In genomic region chr18:35770360-35770759, GRCh38 we compare ENCODE assay signal across 16 cellular contexts.
DNase-seq lines count a peak whose midpoint lies in the region; ATAC-seq and TF ChIP-seq lines count a peak whose summit lies in the region.
"Had no signal": no experiment of that assay in that cellular context is flagged by ENCODE, and none has a peak within 500 bp of the region (broad histone marks: within the 10 kb centered on the region; RNA-seq: fewer than 3 reads in every experiment).

No MANE protein-coding gene starts in this region.

- intact Hi-C loops in sigmoid colon (cut with DNase I) = no loop called here

- H3K4me1 Mint-ChIP-seq in T-helper 17 cell = no peaks in the 10 kb centered on the region
- H3K4me1 Mint-ChIP-seq: neural crest cell had no signal

- ATAC-seq in GM19351 (IDR thresholded peaks at IDR 0.05; ENCODE audit: unreplicated experiment) (peak; percentile 65), T-helper 17 cell (peak; percentile 32), HG03097 (IDR thresholded peaks at IDR 0.05; ENCODE audit: low FRiP score, unreplicated experiment) (no peak), HG03520 (IDR thresholded peaks at IDR 0.05; ENCODE audit: unreplicated experiment) (no peak)

- H3K9me3 ChIP-seq in T-helper 17 cell (ENCODE audit: control insufficient read depth, low read length, poor library complexity, severe bottlenecking) (no peaks in the 10 kb centered on the region), sigmoid colon (no peaks in the 10 kb centered on the region)
- H3K9me3 ChIP-seq: right atrium auricular region had no signal

- H3K27me3 ChIP-seq in sigmoid colon = no peaks in the 10 kb centered on the region
- H3K27me3 ChIP-seq: brain microvascular endothelial cell, right atrium auricular region had no signal

- H3K4me1 ChIP-seq in sigmoid colon = no peaks in the 10 kb centered on the region
- H3K4me1 ChIP-seq: right atrium auricular region had no signal

- no peak for TF ChIP-seq POLR2A in sigmoid colon (IDR thresholded peaks at IDR 0.05)

- no peak for TF ChIP-seq CTCF in sigmoid colon (IDR thresholded peaks at IDR 0.05)

- H3K27ac ChIP-seq in sigmoid colon = no peak overlapping the region
- H3K27ac ChIP-seq: brain microvascular endothelial cell, right atrium auricular region had no signal

- DNase-seq in Daoy (ENCODE audit: low read depth) = peak; percentile 25
- no peak for DNase-seq in T-helper 17 cell
- peak; percentile 88 for DNase-seq in kidney tubule cell (ENCODE audit: low spot score)
- DNase-seq in sigmoid colon = no peak
- DNase-seq: activated gamma-delta T cell treated with Interleukin-2 at 50 U/mL for 16 hours; brain microvascular endothelial cell; CD4-positive, alpha-beta T cell; NCI-H146; RPMI8226 had no signal

- 41 to 57% methylated on average over 3 of the region's 3 CpGs for WGBS in sigmoid colon, 2 donors

- peaks cover 13% of the 10 kb centered on the region for H3K27me3 Mint-ChIP-seq in T-helper 17 cell

- no peaks in the 10 kb centered on the region for H3K36me3 Mint-ChIP-seq in T-helper 17 cell (ENCODE audit: low read depth)
- H3K36me3 Mint-ChIP-seq: IgD-negative memory B cell, type B pancreatic cell had no signal

- no peak overlapping the region for H3K27ac Mint-ChIP-seq in T-helper 17 cell
- H3K27ac Mint-ChIP-seq: CD4-positive, alpha-beta T cell; IgD-negative memory B cell; type B pancreatic cell had no signal

- H3K4me3 Mint-ChIP-seq in T-helper 17 cell = no peak overlapping the region
- H3K4me3 Mint-ChIP-seq: CD4-positive, alpha-beta T cell; IgD-negative memory B cell; neural crest cell; type B pancreatic cell had no signal

- H3K4me3 ChIP-seq in sigmoid colon = no peak overlapping the region
- H3K4me3 ChIP-seq: right atrium auricular region had no signal

- TF ChIP-seq EP300 in sigmoid colon (IDR thresholded peaks at IDR 0.05) = no peak

- no peaks in the 10 kb centered on the region for H3K36me3 ChIP-seq in sigmoid colon
- H3K36me3 ChIP-seq: brain microvascular endothelial cell, right atrium auricular region had no signal

Comparison
In these comparisons a context has a peak if more than half of its experiments do, and no peak if none do; other contexts are left out.
1. DNase-seq: peak in Daoy (single experiment) and kidney tubule cell (single experiment); none in T-helper 17 cell (0 of 3) and sigmoid colon (single experiment).
2. ATAC-seq: peak in GM19351 (single experiment) and T-helper 17 cell (single experiment); none in HG03097 (single experiment) and HG03520 (single experiment).